Comparison of ENCODE assay signal across 15 cellular contexts in genomic region chr19:4693471-4694121, GRCh38. TPM values are rescaled to one million over a fixed set of nuclear protein-coding genes. Genes with fewer than 3 reads are reported as not detected.
DNase-seq lines count a peak whose midpoint lies in the region; ATAC-seq, FAIRE-seq and TF ChIP-seq lines count a peak whose summit lies in the region.
"Had no signal": no experiment of that assay in that cellular context is flagged by ENCODE, and none has a peak within 500 bp of the region (broad histone marks: within the 10 kb centered on the region; RNA-seq: fewer than 3 reads in every experiment).

No MANE protein-coding gene starts in this region.

- intact Hi-C loops in thyroid gland (cut with DNase I) (no loop called here), lower lobe of right lung (cut with DNase I) (no loop called here)

- H3K9me3 ChIP-seq in WERI-Rb-1 (ENCODE audit: severe bottlenecking) (no peaks in the 10 kb centered on the region), keratinocyte (ENCODE audit: control insufficient read depth, low read depth, low read length) (no peaks in the 10 kb centered on the region), thyroid gland (no peaks in the 10 kb centered on the region), lower lobe of right lung (no peaks in the 10 kb centered on the region)

- no peaks in the 10 kb centered on the region for H3K27me3 ChIP-seq in WERI-Rb-1 (ENCODE audit: insufficient read depth, low read depth, severe bottlenecking)
- no peaks in the 10 kb centered on the region for H3K27me3 ChIP-seq in keratinocyte (ENCODE audit: control insufficient read depth, extremely low read depth, insufficient read depth, low read length)
- no peaks in the 10 kb centered on the region for H3K27me3 ChIP-seq in thyroid gland
- no peaks in the 10 kb centered on the region for H3K27me3 ChIP-seq in lower lobe of right lung (ENCODE audit: low read depth)

- no peak for FAIRE-seq in keratinocyte (lab: Jason Lieb, UNC)

- peaks cover 22% of the 10 kb centered on the region for H3K36me3 Mint-ChIP-seq in activated naive CD8-positive, alpha-beta T cell treated with anti-CD3 and anti-CD28 coated beads for 36 hours
- H3K36me3 Mint-ChIP-seq in activated naive CD8-positive, alpha-beta T cell treated with anti-CD3 and anti-CD28 coated beads, Interleukin-2, amount 50 U/mL, for 24 hours (ENCODE audit: low read depth): peaks cover 23% of the 10 kb centered on the region
- H3K36me3 Mint-ChIP-seq in nephron progenitor cell (ENCODE audit: low read depth): peaks cover 34% of the 10 kb centered on the region
- H3K36me3 Mint-ChIP-seq: natural killer cell had no signal

- 89 to 91% methylated on average over 15 of the region's 15 CpGs for WGBS in thyroid gland, 2 donors

- H3K4me1 Mint-ChIP-seq in activated naive CD8-positive, alpha-beta T cell treated with anti-CD3 and anti-CD28 coated beads for 36 hours: no peaks in the 10 kb centered on the region
- no peaks in the 10 kb centered on the region for H3K4me1 Mint-ChIP-seq in activated naive CD8-positive, alpha-beta T cell treated with anti-CD3 and anti-CD28 coated beads, Interleukin-2, amount 50 U/mL, for 24 hours
- H3K4me1 Mint-ChIP-seq in nephron progenitor cell: peaks cover 10% of the 10 kb centered on the region
- H3K4me1 Mint-ChIP-seq: H9 had no signal

- H3K27ac ChIP-seq in WERI-Rb-1 (peak overlapping the region; percentile 63), keratinocyte (ENCODE audit: control insufficient read depth, insufficient read depth, low read length) (peak overlapping the region; percentile 86), thyroid gland (peak overlapping the region in 2 of 3 donors; percentile 13 to 33), lower lobe of right lung (no peak overlapping the region)

- no peaks in the 10 kb centered on the region for H3K9me1 ChIP-seq in keratinocyte (ENCODE audit: control insufficient read depth, extremely low read depth, insufficient read depth, low read length)

- H2AFZ ChIP-seq in keratinocyte (ENCODE audit: control insufficient read depth, low read length): no peak overlapping the region

- H3K4me2 ChIP-seq in keratinocyte (ENCODE audit: control insufficient read depth, extremely low read depth, insufficient read depth, low read depth, low read length): peak overlapping the region; percentile 33

- no peak for ATAC-seq in activated naive CD8-positive, alpha-beta T cell treated with anti-CD3 and anti-CD28 coated beads, Interleukin-2, amount 50 U/mL, for 24 hours
- ATAC-seq in lower lobe of right lung: no peak
- ATAC-seq: natural killer cell had no signal

- TF ChIP-seq POLR2A in thyroid gland (IDR thresholded peaks at IDR 0.05): no peak

- no peak overlapping the region for H3K4me3 Mint-ChIP-seq in activated naive CD8-positive, alpha-beta T cell treated with anti-CD3 and anti-CD28 coated beads for 36 hours
- H3K4me3 Mint-ChIP-seq in activated naive CD8-positive, alpha-beta T cell treated with anti-CD3 and anti-CD28 coated beads, Interleukin-2, amount 50 U/mL, for 24 hours: no peak overlapping the region
- H3K4me3 Mint-ChIP-seq in nephron progenitor cell: no peak overlapping the region
- H3K4me3 Mint-ChIP-seq: H9, natural killer cell had no signal

- H3K9ac ChIP-seq in keratinocyte (ENCODE audit: control insufficient read depth, extremely low read depth, insufficient read depth, low read length): peak overlapping the region; percentile 63

- no peak for TF ChIP-seq CTCF in WERI-Rb-1 (IDR thresholded peaks at IDR 0.05; ENCODE audit: low read depth, low read length)
- TF ChIP-seq CTCF in keratinocyte (optimal IDR thresholded peaks at IDR 0.05 in 1 of 3, IDR thresholded peaks at IDR 0.05 in 1 of 3, conservative IDR thresholded peaks at IDR 0.05 in 1 of 3; ENCODE audit: extremely low read depth in 1 of 3, insufficient read depth in 2 of 3, low read length in 3 of 3): no peak
- no peak for TF ChIP-seq CTCF in thyroid gland (IDR thresholded peaks at IDR 0.05)
- no peak for TF ChIP-seq CTCF in lower lobe of right lung (IDR thresholded peaks at IDR 0.05)
- no peak for TF ChIP-seq CTCF in nephron progenitor cell (IDR thresholded peaks at IDR 0.05)

- peak overlapping the region; percentile 29 for H3K27ac Mint-ChIP-seq in activated naive CD8-positive, alpha-beta T cell treated with anti-CD3 and anti-CD28 coated beads for 36 hours
- H3K27ac Mint-ChIP-seq in activated naive CD8-positive, alpha-beta T cell treated with anti-CD3 and anti-CD28 coated beads, Interleukin-2, amount 50 U/mL, for 24 hours: no peak overlapping the region
- no peak overlapping the region for H3K27ac Mint-ChIP-seq in nephron progenitor cell

- DNase-seq in activated naive CD8-positive, alpha-beta T cell treated with anti-CD3 and anti-CD28 coated beads for 36 hours: no peak
- no peak for DNase-seq in activated naive CD8-positive, alpha-beta T cell treated with anti-CD3 and anti-CD28 coated beads, Interleukin-2, amount 50 U/mL, for 24 hours
- no peak for DNase-seq in WERI-Rb-1
- DNase-seq in keratinocyte (ENCODE audit: low read depth, low spot score): no peak
- no peak for DNase-seq in thyroid gland
- DNase-seq in lower lobe of right lung: no peak
- DNase-seq in NOMO-1 treated with dmso at 0.1 percent for 144 hours (lab: John Stamatoyannopoulos, UW; ENCODE audit: unreplicated experiment): no peak
- DNase-seq in nephron progenitor cell: no peak
- DNase-seq: activated CD4-positive, alpha-beta T cell treated with anti-CD3 and anti-CD28 coated beads for 1 hour; activated T-cell treated with anti-CD3 and anti-CD28 coated beads, Interleukin-2, amount 50 U/mL, for 48 hours; DMS53; H9; natural killer cell; NCI-H526 treated with DMSO at 0.1 percent for 48 hours; stimulated activated CD4-positive, alpha-beta T cell treated with anti-CD3 and anti-CD28 coated beads, Interleukin-4, amount 100 ng/mL, for 24 hours had no signal

- dilution Hi-C loops in keratinocyte (cut with MboI; ENCODE audit: extremely low pct_ligation_motif_present, low sequenced_read_pairs): no loop called here

- H3K36me3 ChIP-seq in WERI-Rb-1 (peaks cover 80% of the 10 kb centered on the region), keratinocyte (ENCODE audit: control insufficient read depth in 2 of 2, extremely low read depth in 1 of 2, insufficient read depth in 2 of 2, low read length in 2 of 2) (peaks cover 48 to 58% of the 10 kb centered on the region in 2 experiments), thyroid gland (peaks cover 74 to 78% of the 10 kb centered on the region in 2 donors), lower lobe of right lung (peaks cover 97% of the 10 kb centered on the region)

- H4K20me1 ChIP-seq in keratinocyte (ENCODE audit: control insufficient read depth, extremely low read depth, insufficient read depth, low read length): no peaks in the 10 kb centered on the region

- no peaks in the 10 kb centered on the region for H3K27me3 Mint-ChIP-seq in activated naive CD8-positive, alpha-beta T cell treated with anti-CD3 and anti-CD28 coated beads for 36 hours
- no peaks in the 10 kb centered on the region for H3K27me3 Mint-ChIP-seq in activated naive CD8-positive, alpha-beta T cell treated with anti-CD3 and anti-CD28 coated beads, Interleukin-2, amount 50 U/mL, for 24 hours
- peaks cover 2% of the 10 kb centered on the region for H3K27me3 Mint-ChIP-seq in nephron progenitor cell (ENCODE audit: low read depth, poor library complexity)

- H3K79me2 ChIP-seq in keratinocyte (ENCODE audit: control insufficient read depth, insufficient read depth, low read length): peaks cover 10% of the 10 kb centered on the region

- H3K4me1 ChIP-seq in keratinocyte (ENCODE audit: control insufficient read depth, extremely low read depth, insufficient read depth, low read length) (peaks cover 52% of the 10 kb centered on the region), thyroid gland (no peaks in the 10 kb centered on the region), lower lobe of right lung (peaks cover 7% of the 10 kb centered on the region)

- no peak overlapping the region for H3K4me3 ChIP-seq in WERI-Rb-1 (ENCODE audit: low read depth, low read length)
- H3K4me3 ChIP-seq in keratinocyte (ENCODE audit: control insufficient read depth in 2 of 3, extremely low read depth in 1 of 3, insufficient read depth in 2 of 3, low read depth in 1 of 3, low read length in 3 of 3): peak overlapping the region in 1 of 3 experiments; percentile 3
- H3K4me3 ChIP-seq in thyroid gland (replicated peaks in 1 of 3): no peak overlapping the region
- H3K4me3 ChIP-seq in lower lobe of right lung: no peak overlapping the region

- no peaks in the 10 kb centered on the region for H3K9me3 Mint-ChIP-seq in activated naive CD8-positive, alpha-beta T cell treated with anti-CD3 and anti-CD28 coated beads for 36 hours
- H3K9me3 Mint-ChIP-seq in activated naive CD8-positive, alpha-beta T cell treated with anti-CD3 and anti-CD28 coated beads, Interleukin-2, amount 50 U/mL, for 24 hours: no peaks in the 10 kb centered on the region
- H3K9me3 Mint-ChIP-seq in nephron progenitor cell: no peaks in the 10 kb centered on the region
- H3K9me3 Mint-ChIP-seq: H9, natural killer cell had no signal

RNA-seq across cellular contexts. Expression of gene MYDGF, which starts 23.5 kb away (rescaled TPM):
- 10 to 100 TPM; 59.2 to 65.8 TPM for total RNA-seq in activated naive CD8-positive, alpha-beta T cell treated with anti-CD3 and anti-CD28 coated beads for 36 hours
- polyA plus RNA-seq in keratinocyte: 80.3 to 141 TPM (median 85.9 TPM) in 3 replicates
- polyA plus RNA-seq in keratinocyte (2011; ENCODE audit: low read depth): 17.6 TPM
- polyA plus RNA-seq in keratinocyte (2011; cell fraction: cytosol; rRNA removed): 54.8 and 110 TPM in 2 replicates
- polyA plus RNA-seq in keratinocyte (2011; cell fraction: nucleus; rRNA removed): 95.6 and 133 TPM in 2 replicates
- 123 and 217 TPM in 2 replicates for polyA plus RNA-seq in keratinocyte (2012; ENCODE audit: low replicate concordance)
- 25.0 to 71.5 TPM (median 35.6 TPM) in 3 replicates for polyA minus RNA-seq in keratinocyte
- polyA minus RNA-seq in keratinocyte (2011; cell fraction: cytosol; rRNA and poly(A)+ RNA removed): 79.0 TPM
- 40.6 and 42.4 TPM in 2 replicates for polyA minus RNA-seq in keratinocyte (2011; cell fraction: nucleus; rRNA and poly(A)+ RNA removed)
- total RNA-seq in thyroid gland (10 to 100 TPM; 48.0 to 72.6 (median 65.2) TPM), lower lobe of right lung (91.6 TPM)

RNA-seq across cellular contexts. Expression of gene DPP9, which starts 30.0 kb away (rescaled TPM):
- 10 to 100 TPM; 71.7 to 72.3 TPM for total RNA-seq in activated naive CD8-positive, alpha-beta T cell treated with anti-CD3 and anti-CD28 coated beads for 36 hours
- 17.1 to 23.3 TPM (median 19.2 TPM) in 3 replicates for polyA plus RNA-seq in keratinocyte
- 32.5 TPM for polyA plus RNA-seq in keratinocyte (2011; ENCODE audit: low read depth)
- 14.8 and 34.4 TPM in 2 replicates for polyA plus RNA-seq in keratinocyte (2011; cell fraction: cytosol; rRNA removed)
- polyA plus RNA-seq in keratinocyte (2011; cell fraction: nucleus; rRNA removed): 51.5 and 64.6 TPM in 2 replicates
- 24.1 and 106 TPM in 2 replicates for polyA plus RNA-seq in keratinocyte (2012; ENCODE audit: low replicate concordance)
- 18.7 to 149 TPM (median 27.5 TPM) in 3 replicates for polyA minus RNA-seq in keratinocyte
- 49.1 TPM for polyA minus RNA-seq in keratinocyte (2011; cell fraction: cytosol; rRNA and poly(A)+ RNA removed)
- 63.1 and 89.1 TPM in 2 replicates for polyA minus RNA-seq in keratinocyte (2011; cell fraction: nucleus; rRNA and poly(A)+ RNA removed)
- 10 to 100 TPM; 32.0 to 50.7 (median 42.9) TPM for total RNA-seq in thyroid gland
- 79.6 TPM for total RNA-seq in lower lobe of right lung

RNA-seq across cellular contexts. Expression of gene TNFAIP8L1, which starts 54.3 kb away (rescaled TPM):
- 10 to 100 TPM; 10.7 to 11.3 TPM for total RNA-seq in activated naive CD8-positive, alpha-beta T cell treated with anti-CD3 and anti-CD28 coated beads for 36 hours
- 2.5 to 5.1 TPM (median 4.7 TPM) in 3 replicates for polyA plus RNA-seq in keratinocyte
- 1.1 TPM for polyA plus RNA-seq in keratinocyte (2011; ENCODE audit: low read depth)
- 2.3 and 4.1 TPM in 2 replicates for polyA plus RNA-seq in keratinocyte (2011; cell fraction: cytosol; rRNA removed)
- 2.8 and 3.6 TPM in 2 replicates for polyA plus RNA-seq in keratinocyte (2011; cell fraction: nucleus; rRNA removed)
- polyA plus RNA-seq in keratinocyte (2012; ENCODE audit: low replicate concordance): 2.0 and 6.5 TPM in 2 replicates
- 2.0 to 5.3 TPM (median 4.2 TPM) in 3 replicates for polyA minus RNA-seq in keratinocyte
- 5.6 TPM for polyA minus RNA-seq in keratinocyte (2011; cell fraction: cytosol; rRNA and poly(A)+ RNA removed)
- polyA minus RNA-seq in keratinocyte (2011; cell fraction: nucleus; rRNA and poly(A)+ RNA removed): 1.4 and 2.1 TPM in 2 replicates
- total RNA-seq in thyroid gland: 1 to 10 TPM; 3.8 to 9.5 (median 7.8) TPM
- 11.2 TPM for total RNA-seq in lower lobe of right lung
